Comparison of ENCODE assay signal across 2 cellular contexts in genomic region chr12:25377475-25378179, GRCh38.
TF ChIP-seq lines count a peak whose summit lies in the region.

No MANE protein-coding gene starts in this region.

TF ChIP-seq in IMR-90, 13 proteins besides CTCF, POLR2A, EP300 and RAD21 (continued from another document):
- TF ChIP-seq, protein P1, sequence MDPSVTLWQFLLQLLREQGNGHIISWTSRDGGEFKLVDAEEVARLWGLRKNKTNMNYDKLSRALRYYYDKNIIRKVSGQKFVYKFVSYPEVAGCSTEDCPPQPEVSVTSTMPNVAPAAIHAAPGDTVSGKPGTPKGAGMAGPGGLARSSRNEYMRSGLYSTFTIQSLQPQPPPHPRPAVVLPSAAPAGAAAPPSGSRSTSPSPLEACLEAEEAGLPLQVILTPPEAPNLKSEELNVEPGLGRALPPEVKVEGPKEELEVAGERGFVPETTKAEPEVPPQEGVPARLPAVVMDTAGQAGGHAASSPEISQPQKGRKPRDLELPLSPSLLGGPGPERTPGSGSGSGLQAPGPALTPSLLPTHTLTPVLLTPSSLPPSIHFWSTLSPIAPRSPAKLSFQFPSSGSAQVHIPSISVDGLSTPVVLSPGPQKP (IDR thresholded peaks at IDR 0.05; ENCODE audit: borderline replicate concordance, low read depth, low read length), result no peak
- TF ChIP-seq MAZ (IDR thresholded peaks at IDR 0.05; ENCODE audit: borderline replicate concordance, low read depth, low read length) (no peak), USF2 (IDR thresholded peaks at IDR 0.05; ENCODE audit: low read depth, low read length) (no peak), SMC3 (IDR thresholded peaks at IDR 0.05; ENCODE audit: low read depth, low read length) (no peak), FOS (IDR thresholded peaks at IDR 0.05; ENCODE audit: low read depth, low read length) (0 out of 2 replicates have a peak, but pooled peaks have one; percentile 5), MAFK (IDR thresholded peaks at IDR 0.05; ENCODE audit: low read depth, low read length) (no peak), MXI1 (IDR thresholded peaks at IDR 0.05; ENCODE audit: borderline replicate concordance, low read depth, low read length) (no peak), BHLHE40 (IDR thresholded peaks at IDR 0.05; ENCODE audit: low read depth, low read length) (0 out of 2 replicates have a peak, but pooled peaks have one; percentile 16), NFE2L2 (IDR thresholded peaks at IDR 0.05; ENCODE audit: low read depth, low read length) (no peak)

TF ChIP-seq in WTC11, 78 proteins besides CTCF, POLR2A, EP300 and RAD21 (continued from another document):
- TF ChIP-seq, protein P2, sequence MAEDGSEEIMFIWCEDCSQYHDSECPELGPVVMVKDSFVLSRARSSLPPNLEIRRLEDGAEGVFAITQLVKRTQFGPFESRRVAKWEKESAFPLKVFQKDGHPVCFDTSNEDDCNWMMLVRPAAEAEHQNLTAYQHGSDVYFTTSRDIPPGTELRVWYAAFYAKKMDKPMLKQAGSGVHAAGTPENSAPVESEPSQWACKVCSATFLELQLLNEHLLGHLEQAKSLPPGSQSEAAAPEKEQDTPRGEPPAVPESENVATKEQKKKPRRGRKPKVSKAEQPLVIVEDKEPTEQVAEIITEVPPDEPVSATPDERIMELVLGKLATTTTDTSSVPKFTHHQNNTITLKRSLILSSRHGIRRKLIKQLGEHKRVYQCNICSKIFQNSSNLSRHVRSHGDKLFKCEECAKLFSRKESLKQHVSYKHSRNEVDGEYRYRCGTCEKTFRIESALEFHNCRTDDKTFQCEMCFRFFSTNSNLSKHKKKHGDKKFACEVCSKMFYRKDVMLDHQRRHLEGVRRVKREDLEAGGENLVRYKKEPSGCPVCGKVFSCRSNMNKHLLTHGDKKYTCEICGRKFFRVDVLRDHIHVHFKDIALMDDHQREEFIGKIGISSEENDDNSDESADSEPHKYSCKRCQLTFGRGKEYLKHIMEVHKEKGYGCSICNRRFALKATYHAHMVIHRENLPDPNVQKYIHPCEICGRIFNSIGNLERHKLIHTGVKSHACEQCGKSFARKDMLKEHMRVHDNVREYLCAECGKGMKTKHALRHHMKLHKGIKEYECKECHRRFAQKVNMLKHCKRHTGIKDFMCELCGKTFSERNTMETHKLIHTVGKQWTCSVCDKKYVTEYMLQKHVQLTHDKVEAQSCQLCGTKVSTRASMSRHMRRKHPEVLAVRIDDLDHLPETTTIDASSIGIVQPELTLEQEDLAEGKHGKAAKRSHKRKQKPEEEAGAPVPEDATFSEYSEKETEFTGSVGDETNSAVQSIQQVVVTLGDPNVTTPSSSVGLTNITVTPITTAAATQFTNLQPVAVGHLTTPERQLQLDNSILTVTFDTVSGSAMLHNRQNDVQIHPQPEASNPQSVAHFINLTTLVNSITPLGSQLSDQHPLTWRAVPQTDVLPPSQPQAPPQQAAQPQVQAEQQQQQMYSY (CRISPR knock-in tag; IDR thresholded peaks at IDR 0.05), result no peak
- TF ChIP-seq ZNF396 (CRISPR knock-in tag; IDR thresholded peaks at IDR 0.05; ENCODE audit: borderline replicate concordance) (no peak), SMAD3 (CRISPR knock-in tag; IDR thresholded peaks at IDR 0.05; ENCODE audit: borderline replicate concordance) (no peak), NFATC4 (CRISPR knock-in tag; IDR thresholded peaks at IDR 0.05) (no peak), FOXP1 (CRISPR knock-in tag; IDR thresholded peaks at IDR 0.05; ENCODE audit: borderline replicate concordance) (no peak), FOXJ3 (CRISPR knock-in tag; IDR thresholded peaks at IDR 0.05; ENCODE audit: borderline replicate concordance) (no peak), RORB (CRISPR knock-in tag; IDR thresholded peaks at IDR 0.05) (no peak), ARID4B (CRISPR knock-in tag; IDR thresholded peaks at IDR 0.05; ENCODE audit: borderline replicate concordance) (no peak), ZNF671 (CRISPR knock-in tag; IDR thresholded peaks at IDR 0.05) (no peak), AFF4 (CRISPR knock-in tag; IDR thresholded peaks at IDR 0.05; ENCODE audit: borderline replicate concordance) (no peak), USF2 (CRISPR knock-in tag; IDR thresholded peaks at IDR 0.05) (no peak)
- TF ChIP-seq, protein P3, sequence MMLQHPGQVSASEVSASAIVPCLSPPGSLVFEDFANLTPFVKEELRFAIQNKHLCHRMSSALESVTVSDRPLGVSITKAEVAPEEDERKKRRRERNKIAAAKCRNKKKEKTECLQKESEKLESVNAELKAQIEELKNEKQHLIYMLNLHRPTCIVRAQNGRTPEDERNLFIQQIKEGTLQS (CRISPR knock-in tag; conservative IDR thresholded peaks at IDR 0.05), result no peak
- TF ChIP-seq, protein P4, sequence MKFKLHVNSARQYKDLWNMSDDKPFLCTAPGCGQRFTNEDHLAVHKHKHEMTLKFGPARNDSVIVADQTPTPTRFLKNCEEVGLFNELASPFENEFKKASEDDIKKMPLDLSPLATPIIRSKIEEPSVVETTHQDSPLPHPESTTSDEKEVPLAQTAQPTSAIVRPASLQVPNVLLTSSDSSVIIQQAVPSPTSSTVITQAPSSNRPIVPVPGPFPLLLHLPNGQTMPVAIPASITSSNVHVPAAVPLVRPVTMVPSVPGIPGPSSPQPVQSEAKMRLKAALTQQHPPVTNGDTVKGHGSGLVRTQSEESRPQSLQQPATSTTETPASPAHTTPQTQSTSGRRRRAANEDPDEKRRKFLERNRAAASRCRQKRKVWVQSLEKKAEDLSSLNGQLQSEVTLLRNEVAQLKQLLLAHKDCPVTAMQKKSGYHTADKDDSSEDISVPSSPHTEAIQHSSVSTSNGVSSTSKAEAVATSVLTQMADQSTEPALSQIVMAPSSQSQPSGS (CRISPR knock-in tag; IDR thresholded peaks at IDR 0.05; ENCODE audit: borderline replicate concordance, low read depth), result no peak
